ENCODE assay signal across 8 cellular contexts in the genomic region with DNA sequence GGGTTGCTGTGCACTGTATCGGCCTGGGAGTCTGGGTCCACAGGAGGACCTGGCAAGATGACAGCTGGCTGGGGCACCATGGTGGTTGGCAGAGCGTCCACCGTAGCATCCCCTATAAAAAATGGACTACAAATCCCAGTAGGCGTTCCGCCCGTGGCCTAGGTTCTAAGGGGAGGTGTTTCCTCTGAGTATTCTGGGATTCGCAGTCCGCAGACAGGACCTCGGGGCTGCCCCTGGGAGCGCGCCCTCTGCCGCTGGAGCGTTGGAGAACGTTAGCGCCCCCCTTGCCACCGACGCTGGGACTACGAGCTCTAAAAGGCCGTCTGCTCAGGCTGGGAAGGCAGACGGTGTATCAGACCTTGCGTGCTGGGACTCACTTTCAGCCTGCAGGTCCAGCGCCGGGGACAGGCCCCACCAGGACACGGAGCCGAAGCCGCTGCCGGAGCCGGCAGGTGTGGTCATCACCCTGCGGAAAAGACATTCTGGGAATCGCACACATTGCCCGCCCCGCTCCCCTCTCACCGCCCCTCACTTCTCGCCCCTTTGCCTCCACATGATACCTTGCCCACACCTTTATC. TPM values are rescaled to one million over a fixed set of nuclear protein-coding genes. Genes with fewer than 3 reads are reported as not detected.
DNase-seq lines count a peak whose midpoint lies in the region; ATAC-seq and TF ChIP-seq lines count a peak whose summit lies in the region.

No MANE protein-coding gene starts in this region.

- intact Hi-C loops in breast epithelium (cut with DNase I; ENCODE audit: low total_unique reads) = no loop called here

- peak; percentile 15 for ATAC-seq in GM21360 (IDR thresholded peaks at IDR 0.05; ENCODE audit: unreplicated experiment)
- ATAC-seq in HG03280 (IDR thresholded peaks at IDR 0.05; ENCODE audit: unreplicated experiment) = no peak

- H3K36me3 ChIP-seq in breast epithelium = no peaks in the 10 kb centered on the region

- H3K27me3 ChIP-seq in breast epithelium = peaks cover 12 to 53% of the 10 kb centered on the region in 2 donors

- DNase-seq in AG10803 (ENCODE audit: low read depth) = peak; percentile 74
- peak; percentile 43 to 86 (median 86) for DNase-seq in NCI-H1417 (lab: John Stamatoyannopoulos, UW)
- DNase-seq in SKM-1 treated with dmso at 0.1 percent for 144 hours (lab: John Stamatoyannopoulos, UW; ENCODE audit: unreplicated experiment) = peak; percentile 73
- peak in 1 of 2 donors; percentile 32 for DNase-seq in breast epithelium (ENCODE audit: low spot score in 2 of 2)
- DNase-seq in iPS-NIHi11 (ENCODE audit: low spot score) = peak; percentile 75

- no peaks in the 10 kb centered on the region for H3K9me3 ChIP-seq in breast epithelium

- no peak for TF ChIP-seq POLR2A in breast epithelium (IDR thresholded peaks at IDR 0.05)

- TF ChIP-seq CTCF in AG10803 (conservative IDR thresholded peaks at IDR 0.05; ENCODE audit: low read length) (peak; percentile 56), breast epithelium (IDR thresholded peaks at IDR 0.05) (peak in 1 of 3 donors; percentile 22)

- no peaks in the 10 kb centered on the region for H3K4me1 ChIP-seq in breast epithelium

- H3K4me3 ChIP-seq in AG10803 (ENCODE audit: low read length) (peak overlapping the region; percentile 68), breast epithelium (peak overlapping the region; percentile 29 to 69 (median 57)), skin epidermis (peak overlapping the region; percentile 18 to 45 (median 40))

- H3K27ac ChIP-seq in breast epithelium (peak overlapping the region; percentile 40 to 76), skin epidermis (no peak overlapping the region)

RNA-seq across cellular contexts. Expression of a gene that starts 0.4 kb away (rescaled TPM):
- total RNA-seq in breast epithelium = 1 to 10 TPM in 2 of 3 donors, not detected in 1; 4.7 to 4.9 TPM

RNA-seq across cellular contexts. Expression of a gene that starts 8.5 kb away (rescaled TPM):
- total RNA-seq in breast epithelium = 1 to 10 TPM in 1 of 3 donors, not detected in 2; 2.6 TPM

RNA-seq across cellular contexts. Expression of a gene that starts 14.0 kb away (rescaled TPM):
- total RNA-seq in breast epithelium = under 1 TPM in 1 of 3 donors, not detected in 2; under 0.01 TPM

RNA-seq across cellular contexts. Expression of a gene that starts 17.0 kb away (rescaled TPM):
- 1 to 10 TPM in 2 of 3 donors, not detected in 1; 3.7 to 7.2 TPM for total RNA-seq in breast epithelium

RNA-seq across cellular contexts. Expression of a gene that starts 43.3 kb away (rescaled TPM):
- total RNA-seq in breast epithelium = 10 to 100 TPM in 1 of 3 donors, 1 to 10 TPM in 1, under 1 TPM in 1; 0.73 to 10.2 (median 2.1) TPM

Comparison
In these comparisons a context has a peak if more than half of its experiments do, and no peak if none do; other contexts are left out.
1. H3K27ac ChIP-seq: peak in breast epithelium (2 of 2); none in skin epidermis (0 of 21).
2. Peak in every context shown above with its lines, with median percentiles within 50 percentile points of each other: H3K4me3 ChIP-seq.